In genomic region chr15:50055333-50056278, GRCh38 we compare ENCODE assay signal across 9 cellular contexts.
A peak's percentile ranks its signal among the peaks of the same experiment; 100 is the strongest.
DNase-seq lines count a peak whose midpoint lies in the region; ATAC-seq and TF ChIP-seq lines count a peak whose summit lies in the region.
"Had no signal": no experiment of that assay in that cellular context is flagged by ENCODE, and none has a peak within 500 bp of the region (broad histone marks: within the 10 kb centered on the region; RNA-seq: fewer than 3 reads in every experiment).

No MANE protein-coding gene starts in this region.

- H3K9me3 ChIP-seq in right cardiac atrium (ENCODE audit: control insufficient read depth, low read length): no peaks in the 10 kb centered on the region
- H3K9me3 ChIP-seq in thoracic aorta: no peaks in the 10 kb centered on the region
- no peaks in the 10 kb centered on the region for H3K9me3 ChIP-seq in A673 (ENCODE audit: low read depth, low read length, poor library complexity, severe bottlenecking)

- BruUV-seq in A673 (replicated peaks; lab: Mats Ljungman, UMichigan): no TSS peak

- peaks cover 72% of the 10 kb centered on the region for H3K4me1 Mint-ChIP-seq in activated T-helper 2 cell treated with anti-CD3 and anti-CD28 coated beads, Interferon-gamma antibody, Interleukin-2, Interleukin-4, amounts not matched to agents 10 μg/mL and 5 μg/mL and 100 μg/mL, durations not matched to agents 14 hours and 24 hours and 36 hours (ENCODE audit: low read depth)
- H3K4me1 Mint-ChIP-seq: naive B cell had no signal

- peaks cover 2% of the 10 kb centered on the region for H3K4me1 ChIP-seq in right cardiac atrium (ENCODE audit: control insufficient read depth, insufficient read depth, low read length)
- peaks cover 4 to 16% of the 10 kb centered on the region in 2 donors for H3K4me1 ChIP-seq in thoracic aorta (ENCODE audit: control insufficient read depth in 1 of 2, low read depth in 2 of 2)
- no peaks in the 10 kb centered on the region for H3K4me1 ChIP-seq in A673 (ENCODE audit: insufficient read depth, low read length, poor library complexity, severe bottlenecking)

- TF ChIP-seq CTCF in thoracic aorta (IDR thresholded peaks at IDR 0.05) (no peak), A673 (conservative IDR thresholded peaks at IDR 0.05; ENCODE audit: low read depth, low read length) (no peak)

- H3K36me3 Mint-ChIP-seq in activated T-helper 2 cell treated with anti-CD3 and anti-CD28 coated beads, Interferon-gamma antibody, Interleukin-2, Interleukin-4, amounts not matched to agents 10 μg/mL and 5 μg/mL and 100 μg/mL, durations not matched to agents 14 hours and 24 hours and 36 hours (ENCODE audit: low read depth): peaks cover 50% of the 10 kb centered on the region
- H3K36me3 Mint-ChIP-seq: naive B cell had no signal

- H3K36me3 ChIP-seq in thoracic aorta (no peaks in the 10 kb centered on the region), A673 (ENCODE audit: insufficient read depth, low read length, poor library complexity, severe bottlenecking) (no peaks in the 10 kb centered on the region)

- CTCF ChIA-PET in A673 (lab: Charles Lee): no interaction called here

- ATAC-seq in right cardiac atrium (peak; percentile 81 to 89), thoracic aorta (ENCODE audit: insufficient number of reproducible peaks, low FRiP score, low read depth) (no peak), GM18505 (IDR thresholded peaks at IDR 0.05; ENCODE audit: unreplicated experiment) (no peak), GM19328 (IDR thresholded peaks at IDR 0.05; ENCODE audit: unreplicated experiment) (no peak)

- 51% methylated on average over 7 of the region's 7 CpGs for WGBS in right cardiac atrium

- H3K27ac Mint-ChIP-seq in activated T-helper 2 cell treated with anti-CD3 and anti-CD28 coated beads, Interferon-gamma antibody, Interleukin-2, Interleukin-4, amounts not matched to agents 10 μg/mL and 5 μg/mL and 100 μg/mL, durations not matched to agents 14 hours and 24 hours and 36 hours: peak overlapping the region; percentile 8
- H3K27ac Mint-ChIP-seq: naive B cell had no signal

- H3K4me3 Mint-ChIP-seq in activated T-helper 2 cell treated with anti-CD3 and anti-CD28 coated beads, Interferon-gamma antibody, Interleukin-2, Interleukin-4, amounts not matched to agents 10 μg/mL and 5 μg/mL and 100 μg/mL, durations not matched to agents 14 hours and 24 hours and 36 hours (ENCODE audit: low read depth): no peak overlapping the region
- H3K4me3 Mint-ChIP-seq: naive B cell had no signal

- no peaks in the 10 kb centered on the region for H3K27me3 Mint-ChIP-seq in activated T-helper 2 cell treated with anti-CD3 and anti-CD28 coated beads, Interferon-gamma antibody, Interleukin-2, Interleukin-4, amounts not matched to agents 10 μg/mL and 5 μg/mL and 100 μg/mL, durations not matched to agents 14 hours and 24 hours and 36 hours (ENCODE audit: low read depth)

- peak; percentile 67 for DNase-seq in HCEC 1CT
- no peak for DNase-seq in activated T-helper 2 cell treated with anti-CD3 and anti-CD28 coated beads, Interferon-gamma antibody, Interleukin-2, Interleukin-4, amounts not matched to agents 10 μg/mL and 5 μg/mL and 100 μg/mL, durations not matched to agents 14 hours and 24 hours and 36 hours (ENCODE audit: low spot score)
- DNase-seq in right cardiac atrium: peak in 1 of 3 donors; percentile 28
- no peak for DNase-seq in thoracic aorta (ENCODE audit: low spot score)
- no peak for DNase-seq in A673 (ENCODE audit: low spot score)
- no peak for DNase-seq in ecto neural progenitor cell (ENCODE audit: low spot score)
- DNase-seq: naive B cell had no signal

- peak overlapping the region; percentile 25 for H3K27ac ChIP-seq in right cardiac atrium (ENCODE audit: low read length)
- peak overlapping the region; percentile 33 to 58 for H3K27ac ChIP-seq in thoracic aorta
- no peak overlapping the region for H3K27ac ChIP-seq in A673 (ENCODE audit: low read depth, low read length, poor library complexity, severe bottlenecking)

- intact Hi-C loops in activated T-helper 2 cell treated with anti-CD3 and anti-CD28 coated beads, Interferon-gamma antibody, Interleukin-2, Interleukin-4, amounts not matched to agents 10 μg/mL and 5 μg/mL and 100 μg/mL, durations not matched to agents 14 hours and 24 hours and 36 hours (cut with micrococcal nuclease): loop anchor here (10.0 kb wide), 1 partner anchor 821 kb away; no protein-coding TSS in a partner anchor
- intact Hi-C loops in right cardiac atrium (cut with DNase I) (loop anchor here in 1 of 4 donors (5.0 kb wide), 1 partner anchor 818 kb away; no protein-coding TSS in a partner anchor), A673 (cut with micrococcal nuclease; ENCODE audit: unreplicated experiment) (no loop called here)

- no peak overlapping the region for H3K4me3 ChIP-seq in right cardiac atrium (ENCODE audit: low read length)
- peak overlapping the region; percentile 57 for H3K4me3 ChIP-seq in thoracic aorta
- no peak overlapping the region for H3K4me3 ChIP-seq in A673 (ENCODE audit: low read depth, low read length, poor library complexity, severe bottlenecking)

- H3K9me3 Mint-ChIP-seq in activated T-helper 2 cell treated with anti-CD3 and anti-CD28 coated beads, Interferon-gamma antibody, Interleukin-2, Interleukin-4, amounts not matched to agents 10 μg/mL and 5 μg/mL and 100 μg/mL, durations not matched to agents 14 hours and 24 hours and 36 hours: peaks cover 3% of the 10 kb centered on the region
- H3K9me3 Mint-ChIP-seq: naive B cell had no signal

- TF ChIP-seq POLR2A in GM18505 (IDR thresholded peaks at IDR 0.05; ENCODE audit: borderline replicate concordance, extremely low read depth, insufficient read depth, insufficient read length): no peak

- POLR2A ChIA-PET in A673 (lab: Charles Lee; ENCODE audit: low non-redundant PET): no interaction called here

- H3K27me3 ChIP-seq in right cardiac atrium (ENCODE audit: control insufficient read depth, insufficient read depth) (no peaks in the 10 kb centered on the region), thoracic aorta (replicated peaks; ENCODE audit: insufficient read depth) (no peaks in the 10 kb centered on the region), A673 (replicated peaks; ENCODE audit: insufficient read depth, low read depth, low read length, poor library complexity) (no peaks in the 10 kb centered on the region)

Comparison
In these comparisons a context has a peak if more than half of its experiments do, and no peak if none do; other contexts are left out.
1. ATAC-seq: peak in right cardiac atrium (2 of 2); none in thoracic aorta (single experiment), GM18505 (single experiment) and GM19328 (single experiment).